In genomic region chr22:38073150-38074130, GRCh38 we compare ENCODE assay signal across 32 cellular contexts. TPM values are rescaled to one million over a fixed set of nuclear protein-coding genes. Genes with fewer than 3 reads are reported as not detected.
"Had no signal": no experiment of that assay in that cellular context is flagged by ENCODE, and none has a peak within 500 bp of the region (broad histone marks: within the 10 kb centered on the region; RNA-seq: fewer than 3 reads in every experiment).

No MANE protein-coding gene starts in this region.

- H3K27ac Mint-ChIP-seq: activated B cell treated with CpG ODN at 0.5 μM for 24 hours; activated CD8-positive, alpha-beta memory T cell treated with anti-CD3 and anti-CD28 coated beads, Interleukin-2, amount 10 ng/mL, durations not matched to agents 7 days and 5 days; activated CD8-positive, alpha-beta T cell treated with anti-CD3 and anti-CD28 coated beads for 36 hours; activated naive CD8-positive, alpha-beta T cell treated with anti-CD3 and anti-CD28 coated beads for 36 hours; natural killer cell; stimulated activated memory B cell treated with anti-CD40 and anti-IgM and Interleukin-4, amounts not matched to agents 10 μg/mL and 1 μg/mL and 100 μg/mL, for 72 hours; T-helper 2 cell treated with Interferon-gamma antibody and Interleukin-4, amounts not matched to agents 5 μg/mL and 100 μg/mL, for 36 hours had no signal

- H3K27me3 ChIP-seq: adrenal gland, brain microvascular endothelial cell, foreskin keratinocyte, heart right ventricle, left lung, pancreas, sigmoid colon, stomach, tibial artery, upper lobe of right lung had no signal

- DNase-seq: activated B cell treated with CpG ODN at 0.5 μM for 24 hours; activated CD4-positive, alpha-beta T cell treated with anti-CD3 and anti-CD28 coated beads, Interleukin-2, amount 50 U/mL, for 1 hour; activated CD8-positive, alpha-beta memory T cell treated with anti-CD3 and anti-CD28 coated beads, Interleukin-2, amount 10 ng/mL, durations not matched to agents 7 days and 5 days; activated CD8-positive, alpha-beta T cell treated with anti-CD3 and anti-CD28 coated beads for 36 hours; activated naive CD4-positive, alpha-beta T cell; activated naive CD8-positive, alpha-beta T cell treated with anti-CD3 and anti-CD28 coated beads for 36 hours; activated T-cell treated with anti-CD3 and anti-CD28 coated beads, Interleukin-2, amount 50 U/mL, for 48 hours; brain microvascular endothelial cell; cortex of kidney; foreskin keratinocyte; heart right ventricle; natural killer cell; small intestine; stimulated activated CD4-positive, alpha-beta T cell treated with anti-CD3 and anti-CD28 coated beads, Interleukin-4, amount 100 ng/mL, for 4 hours; stimulated activated CD8-positive, alpha-beta memory T cell treated with anti-CD3 and anti-CD28 coated beads, Interleukin-4, amount 100 ng/mL, for 48 hours; stomach; T-helper 1 cell; tibial artery; upper lobe of right lung had no signal

- H3K4me1 ChIP-seq: adrenal gland, foreskin keratinocyte, left lung, pancreas, upper lobe of right lung had no signal

- H3K27ac ChIP-seq: adrenal gland, brain microvascular endothelial cell, foreskin keratinocyte, heart right ventricle, left lung, pancreas, sigmoid colon, stomach, upper lobe of right lung had no signal

- H3K36me3 Mint-ChIP-seq: natural killer cell had no signal

- H3K4me3 Mint-ChIP-seq: activated B cell treated with CpG ODN at 0.5 μM for 24 hours; activated CD8-positive, alpha-beta memory T cell treated with anti-CD3 and anti-CD28 coated beads, Interleukin-2, amount 10 ng/mL, durations not matched to agents 7 days and 5 days; activated CD8-positive, alpha-beta T cell treated with anti-CD3 and anti-CD28 coated beads for 36 hours; activated naive CD8-positive, alpha-beta T cell treated with anti-CD3 and anti-CD28 coated beads for 36 hours; natural killer cell; stimulated activated memory B cell treated with anti-CD40 and anti-IgM and Interleukin-4, amounts not matched to agents 10 μg/mL and 1 μg/mL and 100 μg/mL, for 72 hours; T-helper 2 cell treated with Interferon-gamma antibody and Interleukin-4, amounts not matched to agents 5 μg/mL and 100 μg/mL, for 36 hours had no signal

- H3K27me3 Mint-ChIP-seq: activated B cell treated with CpG ODN at 0.5 μM for 24 hours; activated CD8-positive, alpha-beta memory T cell treated with anti-CD3 and anti-CD28 coated beads, Interleukin-2, amount 10 ng/mL, durations not matched to agents 7 days and 5 days; activated CD8-positive, alpha-beta T cell treated with anti-CD3 and anti-CD28 coated beads for 36 hours; activated naive CD8-positive, alpha-beta T cell treated with anti-CD3 and anti-CD28 coated beads for 36 hours; stimulated activated memory B cell treated with anti-CD40 and anti-IgM and Interleukin-4, amounts not matched to agents 10 μg/mL and 1 μg/mL and 100 μg/mL, for 72 hours had no signal

- ATAC-seq: activated CD8-positive, alpha-beta memory T cell treated with anti-CD3 and anti-CD28 coated beads, Interleukin-2, amount 10 ng/mL, durations not matched to agents 7 days and 5 days; activated CD8-positive, alpha-beta T cell treated with anti-CD3 and anti-CD28 coated beads for 36 hours; esophagus mucosa; heart right ventricle; left lung; natural killer cell; pancreas; stimulated activated memory B cell treated with anti-CD40 and anti-IgM and Interleukin-4, amounts not matched to agents 10 μg/mL and 1 μg/mL and 100 μg/mL, for 72 hours; upper lobe of right lung had no signal

- H3K9me3 Mint-ChIP-seq: activated B cell treated with CpG ODN at 0.5 μM for 24 hours; activated CD8-positive, alpha-beta T cell treated with anti-CD3 and anti-CD28 coated beads for 36 hours; activated naive CD8-positive, alpha-beta T cell treated with anti-CD3 and anti-CD28 coated beads for 36 hours; natural killer cell; stimulated activated memory B cell treated with anti-CD40 and anti-IgM and Interleukin-4, amounts not matched to agents 10 μg/mL and 1 μg/mL and 100 μg/mL, for 72 hours; T-helper 2 cell treated with Interferon-gamma antibody and Interleukin-4, amounts not matched to agents 5 μg/mL and 100 μg/mL, for 36 hours had no signal

- H3K4me3 ChIP-seq: adrenal gland, heart right ventricle, left lung, lung, pancreas, prostate gland, sigmoid colon, stomach, tibial artery, upper lobe of right lung had no signal

- H3K4me1 Mint-ChIP-seq: activated B cell treated with CpG ODN at 0.5 μM for 24 hours; activated CD8-positive, alpha-beta memory T cell treated with anti-CD3 and anti-CD28 coated beads, Interleukin-2, amount 10 ng/mL, durations not matched to agents 7 days and 5 days; activated naive CD8-positive, alpha-beta T cell treated with anti-CD3 and anti-CD28 coated beads for 36 hours; natural killer cell; stimulated activated memory B cell treated with anti-CD40 and anti-IgM and Interleukin-4, amounts not matched to agents 10 μg/mL and 1 μg/mL and 100 μg/mL, for 72 hours had no signal

- H3K9me3 ChIP-seq: adrenal gland, heart right ventricle, left lung, pancreas, prostate gland, sigmoid colon, stomach, tibial artery, upper lobe of right lung had no signal

RNA-seq across cellular contexts. Expression of gene SLC16A8, which starts 10.5 kb away (rescaled TPM):
- total RNA-seq: activated B cell treated with CpG ODN at 0.5 μM for 24 hours; activated CD8-positive, alpha-beta memory T cell treated with anti-CD3 and anti-CD28 coated beads, Interleukin-2, amount 10 ng/mL, durations not matched to agents 7 days and 5 days; activated CD8-positive, alpha-beta T cell treated with anti-CD3 and anti-CD28 coated beads for 36 hours; activated naive CD8-positive, alpha-beta T cell treated with anti-CD3 and anti-CD28 coated beads for 36 hours; astrocyte; cardiac septum; foreskin keratinocyte; mononuclear cell; stomach; upper lobe of right lung had no signal

RNA-seq across cellular contexts. Expression of gene BAIAP2L2, which starts 37.0 kb away (rescaled TPM):
- total RNA-seq: cerebellum had no signal
